Comparison of ENCODE assay signal across 9 cellular contexts in the genomic region with DNA sequence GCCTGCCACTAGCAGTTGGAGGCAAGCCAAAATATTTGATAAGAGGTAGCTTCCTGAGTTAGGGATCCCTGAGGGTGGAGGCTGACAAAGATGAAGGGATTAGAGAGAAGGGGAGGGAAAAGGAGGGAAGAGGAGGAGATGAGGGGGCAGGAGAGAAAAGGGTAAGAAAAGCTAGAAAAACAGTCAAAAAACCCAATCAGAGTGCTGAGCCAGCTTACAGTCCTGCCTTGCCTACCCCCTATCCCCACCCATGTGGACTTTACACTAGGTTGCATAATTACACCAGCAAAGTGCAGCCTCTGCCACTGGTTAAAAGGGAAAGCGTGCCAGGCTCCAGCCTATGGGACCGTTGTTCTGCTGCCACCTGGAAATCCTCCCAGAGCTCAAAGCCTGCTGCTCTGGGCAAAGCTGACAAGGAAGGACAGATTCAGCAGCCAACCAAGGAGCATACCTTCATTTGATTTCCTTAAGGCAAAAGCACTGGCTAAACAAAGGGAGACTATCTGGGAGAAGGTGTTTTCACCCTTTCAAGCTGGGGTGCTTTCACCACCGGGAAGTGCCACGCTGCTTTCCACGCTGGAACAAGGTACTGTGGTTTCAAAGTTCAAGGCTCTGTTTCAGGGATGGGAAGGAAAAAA. TPM values are rescaled to one million over a fixed set of nuclear protein-coding genes. Genes with fewer than 3 reads are reported as not detected.
A peak's percentile ranks its signal among the peaks of the same experiment; 100 is the strongest.
DNase-seq lines count a peak whose midpoint lies in the region; ATAC-seq and TF ChIP-seq lines count a peak whose summit lies in the region.
"Had no signal": no experiment of that assay in that cellular context is flagged by ENCODE, and none has a peak within 500 bp of the region (broad histone marks: within the 10 kb centered on the region; RNA-seq: fewer than 3 reads in every experiment).

No MANE protein-coding gene starts in this region.

- TF ChIP-seq CTCF in lung (IDR thresholded peaks at IDR 0.05; ENCODE audit: control extremely low read depth, extremely low read depth): no peak

- no peak for ATAC-seq in lung (ENCODE audit: insufficient read depth, low FRiP score)
- no peak for ATAC-seq in GM18511 (IDR thresholded peaks at IDR 0.05; ENCODE audit: unreplicated experiment)
- ATAC-seq in GM21528 (IDR thresholded peaks at IDR 0.05; ENCODE audit: low FRiP score, unreplicated experiment): no peak

- H3K27me3 ChIP-seq in lung (ENCODE audit: control insufficient read depth, insufficient read depth): no peaks in the 10 kb centered on the region

- DNase-seq in Daoy (ENCODE audit: low read depth): peak; percentile 34
- DNase-seq in NCI-H345 treated with DMSO at 0.1 percent for 48 hours (lab: John Stamatoyannopoulos, UW; ENCODE audit: unreplicated experiment): peak; percentile 70
- DNase-seq in cerebellar nuclear complex (lab: John Stamatoyannopoulos, UW): peak; percentile 75 to 90
- peak; percentile 74 for DNase-seq in lung (ENCODE audit: low spot score)
- DNase-seq in activated CD4-positive, CD25-positive, alpha-beta regulatory T cell treated with anti-CD3 and anti-CD28 coated beads, Interleukin-2, amount 50 U/mL, for 72 hours: no peak
- no peak for DNase-seq in SKM-1 treated with dmso at 0.1 percent for 144 hours (lab: John Stamatoyannopoulos, UW; ENCODE audit: unreplicated experiment)

- peak overlapping the region; percentile 22 to 82 for H3K27ac ChIP-seq in lung (ENCODE audit: low read depth in 1 of 2, low read length in 1 of 2)

- 30 to 45% methylated on average over 5 of the region's 5 CpGs for WGBS in lung, 2 donors

- peaks cover 14 to 35% of the 10 kb centered on the region in 2 donors for H3K4me1 ChIP-seq in lung (ENCODE audit: control insufficient read depth in 2 of 2, insufficient read depth in 2 of 2, low read length in 2 of 2)

- H3K4me3 ChIP-seq in lung: no peak overlapping the region
- H3K4me3 ChIP-seq: HAP-1 had no signal

- no peaks in the 10 kb centered on the region for H3K9me3 ChIP-seq in lung (ENCODE audit: control insufficient read depth in 2 of 2, insufficient read depth in 1 of 2, low read length in 1 of 2)
- H3K9me3 ChIP-seq: HAP-1 had no signal

- H3K36me3 ChIP-seq in lung (ENCODE audit: control insufficient read depth in 2 of 2, insufficient read depth in 2 of 2, low read length in 2 of 2): no peaks in the 10 kb centered on the region
- H3K36me3 ChIP-seq: HAP-1 had no signal

RNA-seq across cellular contexts. Expression of gene NUMB, which starts 3.9 kb away (rescaled TPM):
- total RNA-seq in Daoy (2014; rRNA removed; shearing (Covaris generic)): 12.9 and 15.2 TPM in 2 replicates
- total RNA-seq in lung: 100 to 1,000 TPM in 1 of 2 donors, 10 to 100 TPM in 1; 94.8 to 100 TPM
- 10 to 100 TPM; 39.4 to 80.9 TPM for polyA plus RNA-seq in lung

RNA-seq across cellular contexts. Expression of gene RIOX1, which starts 28.5 kb away (rescaled TPM):
- total RNA-seq in Daoy (2014; rRNA removed; shearing (Covaris generic)): 10.6 and 16.1 TPM in 2 replicates
- 10 to 100 TPM in 1 of 2 donors, 1 to 10 TPM in 1; 9.0 to 14.2 TPM for total RNA-seq in lung
- polyA plus RNA-seq in lung: 1 to 10 TPM; 7.9 to 8.4 TPM

Comparison
In these comparisons a context has a peak if more than half of its experiments do, and no peak if none do; other contexts are left out.
1. DNase-seq: peak in Daoy (single experiment), NCI-H345 treated with DMSO at 0.1 percent for 48 hours (single experiment), cerebellar nuclear complex (2 of 2) and lung (single experiment); none in activated CD4-positive, CD25-positive, alpha-beta regulatory T cell treated with anti-CD3 and anti-CD28 coated beads, Interleukin-2, amount 50 U/mL, for 72 hours (single experiment) and SKM-1 treated with dmso at 0.1 percent for 144 hours (single experiment).